In genomic region chr7:128914566-128915151, GRCh38 we compare ENCODE assay signal across 11 cellular contexts. TPM values are rescaled to one million over a fixed set of nuclear protein-coding genes. Genes with fewer than 3 reads are reported as not detected.
DNase-seq lines count a peak whose midpoint lies in the region; ATAC-seq and TF ChIP-seq lines count a peak whose summit lies in the region.
"Had no signal": no experiment of that assay in that cellular context is flagged by ENCODE, and none has a peak within 500 bp of the region (broad histone marks: within the 10 kb centered on the region; RNA-seq: fewer than 3 reads in every experiment).

No MANE protein-coding gene starts in this region.

- H2BK15ac ChIP-seq in H9 (ENCODE audit: low read depth, low read length): no peak overlapping the region

- DNase-seq in cardiac septum (ENCODE audit: low spot score): peak; percentile 46
- no peak for DNase-seq in right atrium auricular region (ENCODE audit: low spot score)
- peak; percentile 53 for DNase-seq in H9
- no peak for DNase-seq in WTC11 (ENCODE audit: low spot score)
- DNase-seq in upper lobe of right lung: peak; percentile 59
- no peak for DNase-seq in SIG-M5 (lab: John Stamatoyannopoulos, UW)
- DNase-seq in NCI-H2227 (lab: John Stamatoyannopoulos, UW; ENCODE audit: unreplicated experiment): no peak
- no peak for DNase-seq in SJCRH30
- DNase-seq: nephron progenitor cell had no signal

- peaks cover 21% of the 10 kb centered on the region for H3K23me2 ChIP-seq in H9 (ENCODE audit: insufficient read length, low read depth, low read length, poor library complexity, severe bottlenecking)

- H3K4me1 Mint-ChIP-seq in H9 (peaks cover 20 to 38% of the 10 kb centered on the region in 2 experiments), WTC11 (peaks cover 24% of the 10 kb centered on the region)

- H3K56ac ChIP-seq in H9 (ENCODE audit: insufficient read length, low read depth, low read length): no peak overlapping the region

- no peak overlapping the region for H2BK5ac ChIP-seq in H9 (ENCODE audit: insufficient read length, low read length)

- H3K27me3 Mint-ChIP-seq in H9 (ENCODE audit: low read depth) (peaks cover 19% of the 10 kb centered on the region), WTC11 (ENCODE audit: low read depth) (peaks cover 81% of the 10 kb centered on the region)

- TF ChIP-seq CTCF in right atrium auricular region (IDR thresholded peaks at IDR 0.05): no peak
- no peak for TF ChIP-seq CTCF in H9 (conservative IDR thresholded peaks at IDR 0.05)
- TF ChIP-seq CTCF in WTC11 (IDR thresholded peaks at IDR 0.05): no peak
- TF ChIP-seq CTCF in upper lobe of right lung (IDR thresholded peaks at IDR 0.05): no peak

- H3K4me2 ChIP-seq in H9 (ENCODE audit: insufficient read depth, insufficient read length, low read length): peak overlapping the region; percentile 68
- H3K4me2 ChIP-seq: KMS-11 had no signal

- H3K4me3 ChIP-seq in right atrium auricular region (peak overlapping the region in 1 of 2 donors; percentile 10), upper lobe of right lung (no peak overlapping the region), SJCRH30 (no peak overlapping the region)

- no peaks in the 10 kb centered on the region for H3K79me1 ChIP-seq in H9 (ENCODE audit: insufficient read depth, low read depth, low read length, poor library complexity, severe bottlenecking)

- H3K79me2 ChIP-seq in H9 (ENCODE audit: insufficient read depth, low read length): no peaks in the 10 kb centered on the region

- no peak overlapping the region for H4K8ac ChIP-seq in H9 (replicated peaks; ENCODE audit: insufficient read length, low read depth, low read length)

- ATAC-seq in WTC11: no peak
- ATAC-seq in upper lobe of right lung: no peak

- no CpG with 5 or more reads among the region's 11 CpGs for WGBS in H9 (ENCODE audit: extremely low coverage, insufficient read length, low lambda C conversion rate)

- no peak overlapping the region for H4K91ac ChIP-seq in H9 (ENCODE audit: insufficient read length, low read depth, low read length)

- CTCF ChIA-PET in WTC11 (lab: Charles Lee): interaction anchor here (0.8 to 2.4 kb wide), 6 partner anchors 23 to 177 kb away, joined by 3 to 15 read pairs (median 4); partner anchors contain the start of gene IRF5

- H4K20me1 ChIP-seq in H9 (ENCODE audit: control insufficient read depth, insufficient read depth, insufficient read length): no peaks in the 10 kb centered on the region

- H3K18ac ChIP-seq in H9 (ENCODE audit: insufficient read length, low read depth, low read length): no peak overlapping the region

- no peak overlapping the region for H2BK20ac ChIP-seq in H9 (ENCODE audit: low read depth, low read length, poor library complexity, severe bottlenecking)

- no peak overlapping the region for H3K14ac ChIP-seq in H9 (ENCODE audit: insufficient read depth, low read length)

- no peak overlapping the region for H3K9ac ChIP-seq in H9 (ENCODE audit: extremely low read depth, insufficient read length, low read length)
- H3K9ac ChIP-seq: KMS-11 had no signal

- H3K4me1 ChIP-seq in right atrium auricular region (peaks cover 0 to 30% of the 10 kb centered on the region in 2 donors), H9 (ENCODE audit: insufficient read depth, low read length) (peaks cover 5% of the 10 kb centered on the region; the same call in 1 of the 2 replicates), upper lobe of right lung (peaks cover 11% of the 10 kb centered on the region), SJCRH30 (no peaks in the 10 kb centered on the region; the same call in 1 of the 2 replicates)

- H3K36me3 Mint-ChIP-seq in H9 (ENCODE audit: insufficient read depth in 1 of 3, low read depth in 3 of 3): no peaks in the 10 kb centered on the region
- no peaks in the 10 kb centered on the region for H3K36me3 Mint-ChIP-seq in WTC11

- intact Hi-C loops in cardiac septum (cut with DNase I) (no loop called here), upper lobe of right lung (cut with DNase I) (no loop called here)

- POLR2A ChIA-PET in WTC11 (lab: Charles Lee): interaction anchor here (1.1 kb wide), 1 partner anchor 140 kb away, joined by 4 read pairs; no protein-coding TSS in a partner anchor

- H3K27ac ChIP-seq in right atrium auricular region (no peak overlapping the region), H9 (ENCODE audit: insufficient read length, low read depth, low read length) (no peak overlapping the region), upper lobe of right lung (no peak overlapping the region), SJCRH30 (no peak overlapping the region)
- H3K27ac ChIP-seq: C4-2B, KMS-11 had no signal

- H3K27ac Mint-ChIP-seq in H9: no peak overlapping the region
- H3K27ac Mint-ChIP-seq in WTC11: no peak overlapping the region
- H3K27ac Mint-ChIP-seq: nephron progenitor cell had no signal

- H3K4me3 Mint-ChIP-seq in H9: no peak overlapping the region; a peak in 1 of 5 replicates
- peak overlapping the region; percentile 41 for H3K4me3 Mint-ChIP-seq in WTC11

- no peak overlapping the region for H2AFZ ChIP-seq in H9 (ENCODE audit: low read length)

- no peak overlapping the region for H3K23ac ChIP-seq in H9 (ENCODE audit: insufficient read length, low read depth, low read length)

- H3T11ph ChIP-seq in H9 (ENCODE audit: low read length): no peak overlapping the region

- no peak overlapping the region for H2AK5ac ChIP-seq in H9 (ENCODE audit: insufficient read length, low read length)

- no peak overlapping the region for H2BK120ac ChIP-seq in H9 (ENCODE audit: low read depth, low read length, poor library complexity, severe bottlenecking)

- H3K9me3 Mint-ChIP-seq in H9: no peaks in the 10 kb centered on the region; a peak in 1 of 5 replicates
- no peaks in the 10 kb centered on the region for H3K9me3 Mint-ChIP-seq in WTC11
- H3K9me3 Mint-ChIP-seq: nephron progenitor cell had no signal

- H4K5ac ChIP-seq in H9 (ENCODE audit: insufficient read length, low read depth, low read length): no peak overlapping the region

- H3K36me3 ChIP-seq in right atrium auricular region: no peaks in the 10 kb centered on the region
- no peaks in the 10 kb centered on the region for H3K36me3 ChIP-seq in upper lobe of right lung
- no peaks in the 10 kb centered on the region for H3K36me3 ChIP-seq in SJCRH30

- no peaks in the 10 kb centered on the region for H3K9me3 ChIP-seq in right atrium auricular region
- H3K9me3 ChIP-seq in H9 (ENCODE audit: control insufficient read depth, low read depth, low read length): no peaks in the 10 kb centered on the region
- H3K9me3 ChIP-seq in upper lobe of right lung: no peaks in the 10 kb centered on the region
- no peaks in the 10 kb centered on the region for H3K9me3 ChIP-seq in SJCRH30 (replicated peaks)

- H3K27me3 ChIP-seq in right atrium auricular region: peaks cover 17 to 21% of the 10 kb centered on the region in 2 donors
- H3K27me3 ChIP-seq in H9 (ENCODE audit: insufficient read depth, low read length): peaks cover 10% of the 10 kb centered on the region; the same call in 1 of the 2 replicates
- H3K27me3 ChIP-seq in upper lobe of right lung: peaks cover 62% of the 10 kb centered on the region
- H3K27me3 ChIP-seq in SJCRH30: peaks cover 10% of the 10 kb centered on the region; the same call in 1 of the 2 replicates

- no peak overlapping the region for H2BK12ac ChIP-seq in H9 (ENCODE audit: insufficient read length, low read depth, low read length)

- H3K4ac ChIP-seq in H9 (ENCODE audit: low read depth, low read length): no peak overlapping the region

TF ChIP-seq in WTC11, 78 proteins besides CTCF, POLR2A, EP300 and RAD21:
- TF ChIP-seq ZNF671 (CRISPR knock-in tag; IDR thresholded peaks at IDR 0.05) (no peak), ZNF423 (CRISPR knock-in tag; IDR thresholded peaks at IDR 0.05) (0 out of 2 replicates have a peak, but pooled peaks have one; percentile 9)

RNA-seq across cellular contexts. Expression of gene KCP, which starts 4.2 kb away (rescaled TPM):
- total RNA-seq in cardiac septum (0.35 TPM), right atrium auricular region (not detected), H9 (2021) (4.8 and 5.3 TPM in 2 replicates), WTC11 (2021) (2.5 to 2.9 TPM (median 2.7 TPM) in 3 replicates), upper lobe of right lung (1.3 TPM)
- total RNA-seq in SJCRH30 (2014; rRNA removed; shearing (Covaris generic)): 0.20 and 0.38 TPM in 2 replicates

RNA-seq across cellular contexts. Expression of gene IRF5, which starts 23.1 kb away (rescaled TPM):
- 1.6 TPM for total RNA-seq in cardiac septum
- total RNA-seq in right atrium auricular region: 1 to 10 TPM; 2.7 to 4.4 TPM
- 0.70 and 0.74 TPM in 2 replicates for total RNA-seq in H9 (2021)
- total RNA-seq in WTC11 (2021): 0.66 to 0.71 TPM (median 0.69 TPM) in 3 replicates
- 29.4 TPM for total RNA-seq in upper lobe of right lung
- 0.08 and 0.16 TPM in 2 replicates for total RNA-seq in SJCRH30 (2014; rRNA removed; shearing (Covaris generic))

RNA-seq across cellular contexts. Expression of gene ATP6V1F, which starts 52.0 kb away (rescaled TPM):
- total RNA-seq in cardiac septum (80.0 TPM), right atrium auricular region (100 to 1,000 TPM; 121 TPM), H9 (2021) (115 and 117 TPM in 2 replicates), WTC11 (2021) (117 to 121 TPM (median 120 TPM) in 3 replicates), upper lobe of right lung (180 TPM)
- 95.8 and 115 TPM in 2 replicates for total RNA-seq in SJCRH30 (2014; rRNA removed; shearing (Covaris generic))

Comparison
In these comparisons a context has a peak if more than half of its experiments do, and no peak if none do; other contexts are left out.
1. DNase-seq: peak in cardiac septum (single experiment), H9 (single experiment) and upper lobe of right lung (single experiment); none in right atrium auricular region (single experiment), WTC11 (single experiment), SIG-M5 (single experiment), NCI-H2227 (single experiment) and SJCRH30 (0 of 2).